ENCODE assay signal across 4 cellular contexts in the genomic region with DNA sequence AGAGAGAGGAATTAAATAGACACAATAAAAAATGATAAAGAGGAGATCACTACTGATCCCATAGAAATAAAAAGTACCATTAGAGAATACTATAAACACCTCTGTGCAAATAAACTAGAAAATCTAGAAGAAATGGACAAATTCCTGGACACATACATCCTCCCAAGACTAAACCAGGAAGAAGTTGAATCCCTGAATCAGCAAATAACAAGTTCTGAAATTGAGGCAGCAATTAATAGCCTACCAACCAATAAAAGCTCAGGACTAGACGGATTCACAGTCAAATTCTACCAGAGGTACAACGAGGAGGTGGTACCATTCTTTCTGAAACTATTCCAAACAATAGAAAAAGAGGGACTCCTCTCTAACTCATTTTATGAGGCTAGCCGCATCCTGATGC.
DNase-seq lines count a peak whose midpoint lies in the region; ATAC-seq, FAIRE-seq and TF ChIP-seq lines count a peak whose summit lies in the region.
"Not testable (repeated sequence)": the region's sequence is repeated elsewhere in the genome, so short reads cannot be mapped to it uniquely, and the experiment has no call there.

No MANE protein-coding gene starts in this region.

- not testable (repeated sequence) for ATAC-seq in A549; IMR-90 (ENCODE audit: low read depth); K562; HepG2

- TF ChIP-seq EP300 in A549 (IDR thresholded peaks at IDR 0.05); K562 (IDR thresholded peaks at IDR 0.05; ENCODE audit: low read length); HepG2 (IDR thresholded peaks at IDR 0.05; ENCODE audit: low read depth in 2 of 2, low read length in 2 of 2); HepG2 (CRISPR knock-in tag; IDR thresholded peaks at IDR 0.05; ENCODE audit: borderline replicate concordance): not testable (repeated sequence)

- H3K36me3 ChIP-seq in IMR-90 (ENCODE audit: control insufficient read depth, insufficient read depth, low read length); K562 (ENCODE audit: control insufficient read depth, insufficient read depth, low read length); HepG2 (replicated peaks in 1 of 2; ENCODE audit: control insufficient read depth in 1 of 2, insufficient read depth in 2 of 2, low read length in 2 of 2): not testable (repeated sequence)

- not testable (repeated sequence) for H3K4me3 ChIP-seq in A549; IMR-90 (ENCODE audit: insufficient read depth, low read depth, low read length); K562; HepG2 (replicated peaks in 1 of 3; ENCODE audit: insufficient read depth in 1 of 3, low read depth in 2 of 3, low read length in 3 of 3)

- not testable (repeated sequence) for H3K4me1 ChIP-seq in A549; IMR-90 (ENCODE audit: control insufficient read depth, insufficient read depth, low read length); K562 (replicated peaks in 1 of 2; ENCODE audit: control insufficient read depth in 2 of 2, insufficient read depth in 2 of 2, low read length in 2 of 2); HepG2 (ENCODE audit: insufficient read depth, low read length)

- 12% methylated on average over 3 of the region's 3 CpGs for WGBS in A549 (ENCODE audit: missing lambda C conversion rate)
- 100% methylated on average over 1 of the region's 3 CpGs; no CpG with 5 or more reads in 1 of the 2 experiments for WGBS in IMR-90 (ENCODE audit: extremely low coverage in 2 of 2, insufficient read length in 1 of 2), 2 experiments
- WGBS in K562 (ENCODE audit: insufficient coverage, low coverage, missing lambda C conversion rate) = 0% methylated on average over 3 of the region's 3 CpGs
- WGBS in HepG2 (ENCODE audit: low lambda C conversion rate) = 1% methylated on average over 3 of the region's 3 CpGs

- H2AFZ ChIP-seq in IMR-90 (replicated peaks; ENCODE audit: low read length, poor library complexity); K562 (ENCODE audit: low read depth, low read length); HepG2 (ENCODE audit: low read length): not testable (repeated sequence)

- dilution Hi-C loops in IMR-90 (cut with HindIII; ENCODE audit: low sequenced_read_pairs, unreplicated experiment) = not testable (repeated sequence)

- not testable (repeated sequence) for H4K91ac ChIP-seq in IMR-90 (ENCODE audit: insufficient read depth, low read depth, low read length)

- H3K79me1 ChIP-seq in IMR-90 (ENCODE audit: low read depth in 1 of 2, low read length in 2 of 2) = not testable (repeated sequence)

- H3K4me2 ChIP-seq in A549; IMR-90 (ENCODE audit: low read depth, low read length); K562 (ENCODE audit: insufficient read depth, low read length); HepG2 (ENCODE audit: low read depth, low read length): not testable (repeated sequence)

- H4K5ac ChIP-seq in IMR-90 (ENCODE audit: low read depth, low read length) = not testable (repeated sequence)

- FAIRE-seq in A549 (lab: Jason Lieb, UNC); K562 (lab: Jason Lieb, UNC); HepG2 (lab: Jason Lieb, UNC): not testable (repeated sequence)

- H3K9me1 ChIP-seq in IMR-90 (ENCODE audit: insufficient read depth, low read length); K562 (ENCODE audit: control insufficient read depth, insufficient read depth, low read length): not testable (repeated sequence)

- POLR2A ChIA-PET in A549 (lab: Yijun Ruan, JAX); IMR-90 (lab: Charles Lee; ENCODE audit: unreplicated experiment); K562 (lab: Yijun Ruan, JAX); HepG2 (lab: Yijun Ruan, JAX): not testable (repeated sequence)

- not testable (repeated sequence) for DNase-seq in A549 (ENCODE audit: low read depth in 1 of 2, low spot score in 1 of 2); IMR-90; K562 (ENCODE audit: extremely low read depth in 1 of 4, low spot score in 3 of 4); HepG2 (ENCODE audit: low spot score)

- H2BK5ac ChIP-seq in IMR-90 (ENCODE audit: low read depth, low read length, poor library complexity, severe bottlenecking) = not testable (repeated sequence)

- H4K20me1 ChIP-seq in IMR-90 (ENCODE audit: insufficient read depth, low read length); K562 (replicated peaks; ENCODE audit: control insufficient read depth, insufficient read depth, low read length); HepG2 (ENCODE audit: insufficient read depth, low read length): not testable (repeated sequence)

- H2BK15ac ChIP-seq in IMR-90 (ENCODE audit: low read depth, low read length) = not testable (repeated sequence)

- not testable (repeated sequence) for H3K9ac ChIP-seq in IMR-90 (ENCODE audit: low read depth, low read length); K562 (ENCODE audit: insufficient read depth in 1 of 2, low read depth in 2 of 2, low read length in 2 of 2); HepG2 (ENCODE audit: insufficient read depth, low read depth, low read length)

- CTCF ChIA-PET in A549 (lab: Yijun Ruan, JAX); IMR-90 (lab: Yijun Ruan, JAX); K562 (lab: Yijun Ruan, JAX; ENCODE audit: low intra/inter-chr PET ratio); HepG2 (lab: Yijun Ruan, JAX; ENCODE audit: low intra/inter-chr PET ratio, low total read pairs): not testable (repeated sequence)

- H3K23ac ChIP-seq in IMR-90 (ENCODE audit: low read depth, low read length) = not testable (repeated sequence)

- H4K8ac ChIP-seq in IMR-90 (ENCODE audit: low read depth in 2 of 2, low read length in 2 of 2) = not testable (repeated sequence)

- not testable (repeated sequence) for H2BK20ac ChIP-seq in IMR-90 (ENCODE audit: low read depth, low read length)

- H3K27ac ChIP-seq in A549; IMR-90 (ENCODE audit: insufficient read depth, low read length); K562 (ENCODE audit: extremely low read depth, low read depth, low read length); HepG2 (ENCODE audit: extremely low read length, insufficient read depth, low read length): not testable (repeated sequence)

- not testable (repeated sequence) for TF ChIP-seq CTCF in A549 (IDR thresholded peaks at IDR 0.05); IMR-90 (conservative IDR thresholded peaks at IDR 0.05; ENCODE audit: low read depth, low read length); K562 (IDR thresholded peaks at IDR 0.05 in 2 of 3, conservative IDR thresholded peaks at IDR 0.05 in 1 of 3; ENCODE audit: insufficient read depth in 2 of 3, low read depth in 1 of 3, low read length in 3 of 3); HepG2 (CRISPR knock-in tag; IDR thresholded peaks at IDR 0.05)

- in situ Hi-C loops in IMR-90 (cut with MboI; ENCODE audit: low sequenced_read_pairs); K562 (cut with MboI); HepG2 (cut with HindIII; ENCODE audit: extremely low pct_ligation_motif_present, low pct_unique_long_range_greater_than_20kb): not testable (repeated sequence)

- not testable (repeated sequence) for H2AK5ac ChIP-seq in IMR-90 (ENCODE audit: low read depth, low read length)

- not testable (repeated sequence) for H3K4ac ChIP-seq in IMR-90 (ENCODE audit: low read depth, low read length)

- not testable (repeated sequence) for H2AK9ac ChIP-seq in IMR-90 (replicated peaks; ENCODE audit: low read depth, low read length, poor library complexity)

- TF ChIP-seq POLR2A in A549 (IDR thresholded peaks at IDR 0.05; ENCODE audit: low read length); IMR-90 (IDR thresholded peaks at IDR 0.05; ENCODE audit: low read depth, low read length); K562 (conservative IDR thresholded peaks at IDR 0.05); HepG2 (IDR thresholded peaks at IDR 0.05; ENCODE audit: insufficient read depth in 1 of 2, low read depth in 2 of 2, low read length in 2 of 2): not testable (repeated sequence)

- not testable (repeated sequence) for H3K27me3 ChIP-seq in IMR-90 (ENCODE audit: control insufficient read depth, insufficient read depth, low read length); K562 (ENCODE audit: control insufficient read depth in 2 of 2, insufficient read depth in 2 of 2, low read length in 2 of 2); HepG2 (ENCODE audit: control insufficient read depth in 1 of 2, insufficient read depth in 2 of 2, low read length in 2 of 2)

- BruUV-seq in IMR-90 (replicated peaks; lab: Mats Ljungman, UMichigan); K562 (replicated peaks; lab: Mats Ljungman, UMichigan); HepG2 (replicated peaks; lab: Mats Ljungman, UMichigan): not testable (repeated sequence)

- H3K18ac ChIP-seq in IMR-90 (ENCODE audit: low read depth, low read length) = not testable (repeated sequence)

- not testable (repeated sequence) for H3K9me3 ChIP-seq in A549; IMR-90 (ENCODE audit: control insufficient read depth, insufficient read depth, low read length); K562 (replicated peaks; ENCODE audit: control insufficient read depth, insufficient read depth, low read depth, low read length)
- peaks cover 60% of the 10 kb centered on the region for H3K9me3 ChIP-seq in HepG2 (ENCODE audit: low read length)

- not testable (repeated sequence) for H3K14ac ChIP-seq in IMR-90 (replicated peaks; ENCODE audit: low read depth, low read length)

- intact Hi-C loops in IMR-90 (cut with micrococcal nuclease); K562 (cut with micrococcal nuclease); HepG2 (cut with micrococcal nuclease; ENCODE audit: unreplicated experiment): not testable (repeated sequence)

- H3K79me2 ChIP-seq in K562 (ENCODE audit: control insufficient read depth, insufficient read depth, low read length); HepG2 (ENCODE audit: insufficient read depth, low read length): not testable (repeated sequence)

- H2BK120ac ChIP-seq in IMR-90 (ENCODE audit: low read depth, low read length) = not testable (repeated sequence)

- H3K56ac ChIP-seq in IMR-90 (ENCODE audit: extremely low read depth, insufficient read depth, low read length) = not testable (repeated sequence)

- TF ChIP-seq RAD21 in A549 (conservative IDR thresholded peaks at IDR 0.05 in 1 of 2, IDR thresholded peaks at IDR 0.05 in 1 of 2); IMR-90 (IDR thresholded peaks at IDR 0.05; ENCODE audit: low read length); K562 (CRISPR knock-in tag; conservative IDR thresholded peaks at IDR 0.05 in 1 of 2, IDR thresholded peaks at IDR 0.05 in 1 of 2); HepG2 (CRISPR knock-in tag; IDR thresholded peaks at IDR 0.05): not testable (repeated sequence)
